ENCODE assay signal across 13 cellular contexts in genomic region chr4:98148856-98149255, GRCh38.
DNase-seq lines count a peak whose midpoint lies in the region; ATAC-seq and TF ChIP-seq lines count a peak whose summit lies in the region.
"Had no signal": no experiment of that assay in that cellular context is flagged by ENCODE, and none has a peak within 500 bp of the region (broad histone marks: within the 10 kb centered on the region; RNA-seq: fewer than 3 reads in every experiment).

No MANE protein-coding gene starts in this region.

- TF ChIP-seq CTCF in DND-41 (IDR thresholded peaks at IDR 0.05; ENCODE audit: borderline replicate concordance, extremely low read depth, low read length, poor library complexity, severe bottlenecking) (no peak), choroid plexus epithelial cell (conservative IDR thresholded peaks at IDR 0.05; ENCODE audit: low read depth, low read length) (no peak)

- no peak overlapping the region for H3K27ac ChIP-seq in ACC112 (ENCODE audit: low read depth, low read length)
- no peak overlapping the region for H3K27ac ChIP-seq in DND-41 (ENCODE audit: low read length)

- H3K9me3 ChIP-seq in DND-41 (ENCODE audit: insufficient read depth, low read length, severe bottlenecking) = no peaks in the 10 kb centered on the region

- peak overlapping the region; percentile 9; the same call in 1 of the 2 replicates for H3K4me2 ChIP-seq in DND-41 (ENCODE audit: insufficient read depth, low read length)

- H3K27me3 ChIP-seq in ACC112 (ENCODE audit: insufficient read depth, low read length) = no peaks in the 10 kb centered on the region
- H3K27me3 ChIP-seq in DND-41 (ENCODE audit: insufficient read depth, low read length, poor library complexity) = no peaks in the 10 kb centered on the region

- 0 out of 2 replicates have a peak overlapping the region, but pooled peaks have one; percentile 50 for H3K4me3 ChIP-seq in ACC112 (ENCODE audit: low read depth, low read length)
- H3K4me3 ChIP-seq in DND-41 (ENCODE audit: low read depth in 1 of 2, low read length in 2 of 2) = no peak overlapping the region
- H3K4me3 ChIP-seq in choroid plexus epithelial cell (ENCODE audit: low read depth, low read length) = no peak overlapping the region

- peak overlapping the region; percentile 57 for H2AFZ ChIP-seq in ACC112 (ENCODE audit: low read length, unreplicated experiment)
- H2AFZ ChIP-seq in DND-41 (ENCODE audit: low read depth, low read length) = no peak overlapping the region

- H3K36me3 ChIP-seq in ACC112 (ENCODE audit: insufficient read depth, low read length) = no peaks in the 10 kb centered on the region
- H3K36me3 ChIP-seq in DND-41 (ENCODE audit: insufficient read depth, low read length) = no peaks in the 10 kb centered on the region

- peaks cover 14% of the 10 kb centered on the region for H3K4me1 ChIP-seq in ACC112 (ENCODE audit: control insufficient read depth, insufficient read depth, low read length, unreplicated experiment)
- H3K4me1 ChIP-seq in DND-41 (ENCODE audit: insufficient read depth, low read length) = peaks cover 14% of the 10 kb centered on the region; the same call in 1 of the 2 replicates

- no peaks in the 10 kb centered on the region for H3K79me2 ChIP-seq in ACC112 (ENCODE audit: control insufficient read depth, insufficient read depth, low read length, unreplicated experiment)
- no peaks in the 10 kb centered on the region for H3K79me2 ChIP-seq in DND-41 (ENCODE audit: insufficient read depth, low read length)

- no peak overlapping the region for H3K9ac ChIP-seq in DND-41 (ENCODE audit: low read depth, low read length)

- DNase-seq in DND-41 (no peak), NCI-H510A treated with DMSO at 0.1 percent for 48 hours (lab: John Stamatoyannopoulos, UW) (peak; percentile 50), choroid plexus epithelial cell (ENCODE audit: low read depth) (peak; percentile 23), GOT3 (lab: John Stamatoyannopoulos, UW) (no peak), RPMI8226 (no peak)
- DNase-seq: activated CD8-positive, alpha-beta memory T cell treated with anti-CD3 and anti-CD28 coated beads for 24 hours; activated naive CD4-positive, alpha-beta T cell treated with Interleukin-2 at 50 U/mL for 16 hours; caudate nucleus; kidney glomerular epithelial cell; NCI-H187 treated with DMSO at 0.1 percent for 48 hours had no signal

- no peaks in the 10 kb centered on the region for H4K20me1 ChIP-seq in DND-41 (ENCODE audit: insufficient read depth, low read length)

- peak; percentile 80 for ATAC-seq in DND-41 (ENCODE audit: insufficient read depth, low read depth)
- no peak for ATAC-seq in HG02938 (IDR thresholded peaks at IDR 0.05; ENCODE audit: unreplicated experiment)
- no peak for ATAC-seq in HG02763 (IDR thresholded peaks at IDR 0.05; ENCODE audit: unreplicated experiment)

Comparison
In these comparisons a context has a peak if more than half of its experiments do, and no peak if none do; other contexts are left out.
1. DNase-seq: peak in NCI-H510A treated with DMSO at 0.1 percent for 48 hours (single experiment) and choroid plexus epithelial cell (single experiment); none in DND-41 (single experiment), GOT3 (single experiment) and RPMI8226 (single experiment).